Comparison of ENCODE assay signal across 8 cellular contexts in genomic region chr4:94758700-94759399, GRCh38. TPM values are rescaled to one million over a fixed set of nuclear protein-coding genes. Genes with fewer than 3 reads are reported as not detected.
DNase-seq lines count a peak whose midpoint lies in the region; ATAC-seq, FAIRE-seq and TF ChIP-seq lines count a peak whose summit lies in the region.

No MANE protein-coding gene starts in this region.

- CTCF ChIA-PET in A549 (lab: Yijun Ruan, JAX): interaction anchor here (0.7 kb wide), 1 partner anchor 103 kb away, joined by 3 read pairs; no protein-coding TSS in a partner anchor

- FAIRE-seq in A549 (lab: Jason Lieb, UNC): no peak
- FAIRE-seq in HTR-8/SVneo (lab: Jason Lieb, UNC): no peak

- H3K36me3 Mint-ChIP-seq in effector memory CD8-positive, alpha-beta T cell (ENCODE audit: insufficient read depth): peaks cover 3% of the 10 kb centered on the region

- peaks cover 47% of the 10 kb centered on the region for H3K4me1 ChIP-seq in A549
- H3K4me1 ChIP-seq in muscle layer of colon (ENCODE audit: insufficient read depth, low read length): no peaks in the 10 kb centered on the region

- no peak for TF ChIP-seq RAD21 in A549 (conservative IDR thresholded peaks at IDR 0.05 in 1 of 2, IDR thresholded peaks at IDR 0.05 in 1 of 2)

- H3K9me3 ChIP-seq in A549 (no peaks in the 10 kb centered on the region), muscle layer of colon (ENCODE audit: low read length) (no peaks in the 10 kb centered on the region)

- peak in 1 of 2 experiments; percentile 55 for DNase-seq in A549 (ENCODE audit: low read depth in 1 of 2, low spot score in 1 of 2)
- no peak for DNase-seq in LNCaP clone FGC (ENCODE audit: low read depth)
- DNase-seq in effector memory CD8-positive, alpha-beta T cell: no peak
- no peak for DNase-seq in HTR-8/SVneo (ENCODE audit: insufficient read length, low spot score)
- DNase-seq in NCI-H2029 treated with DMSO at 0.1 percent for 48 hours (lab: John Stamatoyannopoulos, UW): no peak

- POLR2A ChIA-PET in A549 (lab: Yijun Ruan, JAX): interaction anchor here (1.2 to 1.5 kb wide), 3 partner anchors 61 to 334 kb away, joined by 3 to 5 read pairs (median 5); no protein-coding TSS in a partner anchor

- H3K27ac ChIP-seq in A549 (peak overlapping the region; percentile 98 to 99), muscle layer of colon (ENCODE audit: low read depth, low read length) (peak overlapping the region; percentile 45)

- H3K4me2 ChIP-seq in A549: peak overlapping the region; percentile 95

- TF ChIP-seq POLR2A in A549 (IDR thresholded peaks at IDR 0.05; ENCODE audit: low read length): no peak

- H3K36me3 ChIP-seq in muscle layer of colon (ENCODE audit: insufficient read depth, low read length): no peaks in the 10 kb centered on the region

- ATAC-seq in A549 (peak; percentile 51 to 59), GM21423 (IDR thresholded peaks at IDR 0.05; ENCODE audit: unreplicated experiment) (no peak), GM18511 (IDR thresholded peaks at IDR 0.05; ENCODE audit: unreplicated experiment) (no peak)
- no peak for ATAC-seq in effector memory CD8-positive, alpha-beta T cell (replicated peaks)

- peaks cover 5% of the 10 kb centered on the region in 2 donors for H3K4me1 Mint-ChIP-seq in effector memory CD8-positive, alpha-beta T cell (ENCODE audit: low read depth in 2 of 2)

- under 1% methylated on average over 18 of the region's 19 CpGs for whole genome bisulfite sequencing in A549 (ENCODE audit: missing lambda C conversion rate)

- H3K27ac Mint-ChIP-seq in effector memory CD8-positive, alpha-beta T cell: no peak overlapping the region

- H3K9me3 Mint-ChIP-seq in effector memory CD8-positive, alpha-beta T cell: peaks cover 0 to 1% of the 10 kb centered on the region in 2 donors

- peaks cover 59 to 68% of the 10 kb centered on the region in 2 donors for H3K27me3 Mint-ChIP-seq in effector memory CD8-positive, alpha-beta T cell

- H3K4me3 ChIP-seq in A549: peak overlapping the region; percentile 64
- peak overlapping the region; percentile 70 for H3K4me3 ChIP-seq in LNCaP clone FGC (ENCODE audit: low read depth, low read length)
- H3K4me3 ChIP-seq in muscle layer of colon (ENCODE audit: low read depth in 1 of 2, low read length in 2 of 2): peak overlapping the region in 1 of 2 donors; percentile 52

- no peak for TF ChIP-seq EP300 in A549 (IDR thresholded peaks at IDR 0.05)

- no peak for TF ChIP-seq CTCF in A549 (IDR thresholded peaks at IDR 0.05)
- no peak for TF ChIP-seq CTCF in LNCaP clone FGC (IDR thresholded peaks at IDR 0.05; ENCODE audit: control insufficient read depth, extremely low read depth, insufficient read depth)

- H3K27me3 ChIP-seq in muscle layer of colon (ENCODE audit: control insufficient read depth in 1 of 2, insufficient read depth in 2 of 2, low read length in 2 of 2): peaks cover 21 to 26% of the 10 kb centered on the region in 2 donors

- H3K9ac ChIP-seq in muscle layer of colon (ENCODE audit: low read length): no peak overlapping the region

- H3K4me3 Mint-ChIP-seq in effector memory CD8-positive, alpha-beta T cell: peak overlapping the region; percentile 5 to 51

TF ChIP-seq in A549, 52 proteins besides CTCF, POLR2A, EP300 and RAD21:
- TF ChIP-seq KDM5A (IDR thresholded peaks at IDR 0.05) (no peak), JUN (IDR thresholded peaks at IDR 0.05) (no peak), MAFK (IDR thresholded peaks at IDR 0.05; ENCODE audit: partially characterized antibody) (no peak), USF2 (IDR thresholded peaks at IDR 0.05) (no peak), PHF8 (IDR thresholded peaks at IDR 0.05; ENCODE audit: borderline replicate concordance, low read depth) (no peak), ATOH8 (CRISPR knock-in tag; IDR thresholded peaks at IDR 0.05; ENCODE audit: low read depth) (no peak), NPAS2 (CRISPR knock-in tag; IDR thresholded peaks at IDR 0.05; ENCODE audit: borderline replicate concordance) (no peak), JUNB (IDR thresholded peaks at IDR 0.05) (no peak), HEYL (CRISPR knock-in tag; IDR thresholded peaks at IDR 0.05) (no peak), FOSB (CRISPR knock-in tag; IDR thresholded peaks at IDR 0.05) (no peak), NR3C1 (IDR thresholded peaks at IDR 0.05) (no peak), RNF2 (IDR thresholded peaks at IDR 0.05; ENCODE audit: borderline replicate concordance, low read depth) (no peak), HOXB13 (CRISPR knock-in tag; IDR thresholded peaks at IDR 0.05; ENCODE audit: low read depth) (no peak), GATA3 (IDR thresholded peaks at IDR 0.05; ENCODE audit: borderline replicate concordance) (no peak), CBX2 (IDR thresholded peaks at IDR 0.05; ENCODE audit: borderline replicate concordance, low read depth) (no peak), HES2 (IDR thresholded peaks at IDR 0.05) (no peak), ZSCAN20 (CRISPR knock-in tag; IDR thresholded peaks at IDR 0.05) (no peak), CBX8 (IDR thresholded peaks at IDR 0.05) (no peak), EHMT2 (IDR thresholded peaks at IDR 0.05; ENCODE audit: low read depth) (no peak), RCOR1 (IDR thresholded peaks at IDR 0.05; ENCODE audit: low read depth, low read length) (no peak)
TF ChIP-seq in A549: peak in this region for 0.

RNA-seq across cellular contexts. Expression of gene BMPR1B, which starts 1.1 kb away (rescaled TPM):
- polyA plus RNA-seq in A549 (2011; rRNA removed): 21.2 and 30.2 TPM in 2 replicates
- polyA plus RNA-seq in A549 (2012; cell fraction: cytosol; rRNA removed): 3.3 and 3.5 TPM in 2 replicates
- polyA plus RNA-seq in A549 (2012; cell fraction: nucleus; rRNA removed): 2.2 and 3.9 TPM in 2 replicates
- 5.6 to 7.3 TPM (median 6.4 TPM) in 3 replicates for polyA plus RNA-seq in A549 (2017; fragmentation: RNase III; extraction: RNeasy Plus Mini Kit Qiagen cat#74134 plus additional on column Dnase treatment)
- 30.7 and 37.6 TPM in 2 replicates for polyA minus RNA-seq in A549 (2011; rRNA and poly(A)+ RNA removed)

Comparison
In these comparisons a context has a peak if more than half of its experiments do, and no peak if none do; other contexts are left out.
1. ATAC-seq: peak in A549 (2 of 2); none in effector memory CD8-positive, alpha-beta T cell (single experiment), GM21423 (single experiment) and GM18511 (single experiment).